Comparison of ENCODE assay signal across 1 cellular context in the genomic region with DNA sequence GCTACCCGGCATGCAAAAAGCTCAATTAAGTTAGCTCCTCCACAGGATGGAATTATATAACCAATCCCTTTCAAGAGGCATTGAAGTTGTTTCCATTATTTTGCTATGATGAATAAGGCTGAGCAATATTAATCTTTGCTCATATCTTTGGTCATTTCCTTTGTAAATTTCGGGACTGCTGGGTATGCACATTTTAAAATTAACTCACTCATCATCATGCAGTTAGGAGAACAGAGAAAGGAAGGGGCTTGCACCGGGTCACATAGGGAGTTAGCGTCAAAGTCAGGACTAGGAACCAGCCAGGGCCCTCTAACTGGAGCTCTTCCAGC.
A peak's percentile ranks its signal among the peaks of the same experiment; 100 is the strongest.
TF ChIP-seq lines count a peak whose summit lies in the region.

No MANE protein-coding gene starts in this region.

TF ChIP-seq in K562, 482 proteins besides CTCF, POLR2A, EP300 and RAD21 (continued from another document):
- TF ChIP-seq CEBPZ (IDR thresholded peaks at IDR 0.05; ENCODE audit: borderline replicate concordance, low read depth, low read length) (no peak), ZNF124 (CRISPR knock-in tag; IDR thresholded peaks at IDR 0.05) (no peak), NCOR1 (IDR thresholded peaks at IDR 0.05) (no peak), ZNF316 (IDR thresholded peaks at IDR 0.05) (peak; percentile 51)
TF ChIP-seq in K562: peak in this region for 5.
